Comparison of ENCODE assay signal across 2 cellular contexts in the genomic region with DNA sequence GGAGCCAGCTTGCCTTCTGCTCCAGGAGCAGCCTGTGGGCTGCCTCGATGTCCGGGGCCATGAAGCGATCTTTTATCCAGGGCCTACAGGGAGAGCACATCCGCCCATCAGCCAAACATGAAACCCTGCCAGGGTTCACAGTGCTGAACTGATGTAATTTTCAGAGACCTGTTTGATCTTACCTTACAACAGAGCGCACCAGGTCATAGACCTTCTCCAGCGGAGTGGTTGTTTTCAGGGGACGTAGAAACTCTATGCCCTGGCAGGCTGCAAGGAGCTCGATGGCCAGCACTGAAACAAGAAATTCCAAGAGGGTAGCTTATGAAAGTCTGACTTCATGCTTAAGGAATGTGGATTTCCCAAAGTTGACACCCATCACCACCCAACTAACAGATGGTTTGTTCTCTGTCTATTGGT.
TF ChIP-seq lines count a peak whose summit lies in the region.

No MANE protein-coding gene starts in this region.

TF ChIP-seq in H1, 55 proteins besides CTCF, POLR2A, EP300 and RAD21:
- TF ChIP-seq SP1 (IDR thresholded peaks at IDR 0.05; ENCODE audit: low read depth, low read length) (no peak), TAF7 (optimal IDR thresholded peaks at IDR 0.05; ENCODE audit: borderline replicate concordance, low read depth, low read length) (no peak), JUND (IDR thresholded peaks at IDR 0.05; ENCODE audit: low read length) (peak; percentile 64), CEBPB (IDR thresholded peaks at IDR 0.05; ENCODE audit: low read depth, low read length) (no peak), JUN (IDR thresholded peaks at IDR 0.05; ENCODE audit: low read depth, low read length) (0 out of 2 replicates have a peak, but pooled peaks have one; percentile 11)
- TF ChIP-seq, protein P1, sequence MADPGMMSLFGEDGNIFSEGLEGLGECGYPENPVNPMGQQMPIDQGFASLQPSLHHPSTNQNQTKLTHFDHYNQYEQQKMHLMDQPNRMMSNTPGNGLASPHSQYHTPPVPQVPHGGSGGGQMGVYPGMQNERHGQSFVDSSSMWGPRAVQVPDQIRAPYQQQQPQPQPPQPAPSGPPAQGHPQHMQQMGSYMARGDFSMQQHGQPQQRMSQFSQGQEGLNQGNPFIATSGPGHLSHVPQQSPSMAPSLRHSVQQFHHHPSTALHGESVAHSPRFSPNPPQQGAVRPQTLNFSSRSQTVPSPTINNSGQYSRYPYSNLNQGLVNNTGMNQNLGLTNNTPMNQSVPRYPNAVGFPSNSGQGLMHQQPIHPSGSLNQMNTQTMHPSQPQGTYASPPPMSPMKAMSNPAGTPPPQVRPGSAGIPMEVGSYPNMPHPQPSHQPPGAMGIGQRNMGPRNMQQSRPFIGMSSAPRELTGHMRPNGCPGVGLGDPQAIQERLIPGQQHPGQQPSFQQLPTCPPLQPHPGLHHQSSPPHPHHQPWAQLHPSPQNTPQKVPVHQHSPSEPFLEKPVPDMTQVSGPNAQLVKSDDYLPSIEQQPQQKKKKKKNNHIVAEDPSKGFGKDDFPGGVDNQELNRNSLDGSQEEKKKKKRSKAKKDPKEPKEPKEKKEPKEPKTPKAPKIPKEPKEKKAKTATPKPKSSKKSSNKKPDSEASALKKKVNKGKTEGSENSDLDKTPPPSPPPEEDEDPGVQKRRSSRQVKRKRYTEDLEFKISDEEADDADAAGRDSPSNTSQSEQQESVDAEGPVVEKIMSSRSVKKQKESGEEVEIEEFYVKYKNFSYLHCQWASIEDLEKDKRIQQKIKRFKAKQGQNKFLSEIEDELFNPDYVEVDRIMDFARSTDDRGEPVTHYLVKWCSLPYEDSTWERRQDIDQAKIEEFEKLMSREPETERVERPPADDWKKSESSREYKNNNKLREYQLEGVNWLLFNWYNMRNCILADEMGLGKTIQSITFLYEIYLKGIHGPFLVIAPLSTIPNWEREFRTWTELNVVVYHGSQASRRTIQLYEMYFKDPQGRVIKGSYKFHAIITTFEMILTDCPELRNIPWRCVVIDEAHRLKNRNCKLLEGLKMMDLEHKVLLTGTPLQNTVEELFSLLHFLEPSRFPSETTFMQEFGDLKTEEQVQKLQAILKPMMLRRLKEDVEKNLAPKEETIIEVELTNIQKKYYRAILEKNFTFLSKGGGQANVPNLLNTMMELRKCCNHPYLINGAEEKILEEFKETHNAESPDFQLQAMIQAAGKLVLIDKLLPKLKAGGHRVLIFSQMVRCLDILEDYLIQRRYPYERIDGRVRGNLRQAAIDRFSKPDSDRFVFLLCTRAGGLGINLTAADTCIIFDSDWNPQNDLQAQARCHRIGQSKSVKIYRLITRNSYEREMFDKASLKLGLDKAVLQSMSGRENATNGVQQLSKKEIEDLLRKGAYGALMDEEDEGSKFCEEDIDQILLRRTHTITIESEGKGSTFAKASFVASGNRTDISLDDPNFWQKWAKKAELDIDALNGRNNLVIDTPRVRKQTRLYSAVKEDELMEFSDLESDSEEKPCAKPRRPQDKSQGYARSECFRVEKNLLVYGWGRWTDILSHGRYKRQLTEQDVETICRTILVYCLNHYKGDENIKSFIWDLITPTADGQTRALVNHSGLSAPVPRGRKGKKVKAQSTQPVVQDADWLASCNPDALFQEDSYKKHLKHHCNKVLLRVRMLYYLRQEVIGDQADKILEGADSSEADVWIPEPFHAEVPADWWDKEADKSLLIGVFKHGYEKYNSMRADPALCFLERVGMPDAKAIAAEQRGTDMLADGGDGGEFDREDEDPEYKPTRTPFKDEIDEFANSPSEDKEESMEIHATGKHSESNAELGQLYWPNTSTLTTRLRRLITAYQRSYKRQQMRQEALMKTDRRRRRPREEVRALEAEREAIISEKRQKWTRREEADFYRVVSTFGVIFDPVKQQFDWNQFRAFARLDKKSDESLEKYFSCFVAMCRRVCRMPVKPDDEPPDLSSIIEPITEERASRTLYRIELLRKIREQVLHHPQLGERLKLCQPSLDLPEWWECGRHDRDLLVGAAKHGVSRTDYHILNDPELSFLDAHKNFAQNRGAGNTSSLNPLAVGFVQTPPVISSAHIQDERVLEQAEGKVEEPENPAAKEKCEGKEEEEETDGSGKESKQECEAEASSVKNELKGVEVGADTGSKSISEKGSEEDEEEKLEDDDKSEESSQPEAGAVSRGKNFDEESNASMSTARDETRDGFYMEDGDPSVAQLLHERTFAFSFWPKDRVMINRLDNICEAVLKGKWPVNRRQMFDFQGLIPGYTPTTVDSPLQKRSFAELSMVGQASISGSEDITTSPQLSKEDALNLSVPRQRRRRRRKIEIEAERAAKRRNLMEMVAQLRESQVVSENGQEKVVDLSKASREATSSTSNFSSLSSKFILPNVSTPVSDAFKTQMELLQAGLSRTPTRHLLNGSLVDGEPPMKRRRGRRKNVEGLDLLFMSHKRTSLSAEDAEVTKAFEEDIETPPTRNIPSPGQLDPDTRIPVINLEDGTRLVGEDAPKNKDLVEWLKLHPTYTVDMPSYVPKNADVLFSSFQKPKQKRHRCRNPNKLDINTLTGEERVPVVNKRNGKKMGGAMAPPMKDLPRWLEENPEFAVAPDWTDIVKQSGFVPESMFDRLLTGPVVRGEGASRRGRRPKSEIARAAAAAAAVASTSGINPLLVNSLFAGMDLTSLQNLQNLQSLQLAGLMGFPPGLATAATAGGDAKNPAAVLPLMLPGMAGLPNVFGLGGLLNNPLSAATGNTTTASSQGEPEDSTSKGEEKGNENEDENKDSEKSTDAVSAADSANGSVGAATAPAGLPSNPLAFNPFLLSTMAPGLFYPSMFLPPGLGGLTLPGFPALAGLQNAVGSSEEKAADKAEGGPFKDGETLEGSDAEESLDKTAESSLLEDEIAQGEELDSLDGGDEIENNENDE (IDR thresholded peaks at IDR 0.05; ENCODE audit: insufficient replicate concordance, low read length): no peak

TF ChIP-seq in HepG2, 621 proteins besides CTCF, POLR2A, EP300 and RAD21 (continues in another document):
- TF ChIP-seq HNRNPL (IDR thresholded peaks at IDR 0.05; ENCODE audit: low read depth, low read length) (no peak), CHD2 (IDR thresholded peaks at IDR 0.05; ENCODE audit: low read depth, low read length) (no peak), NCOA5 (CRISPR knock-in tag; IDR thresholded peaks at IDR 0.05) (no peak), RNF2 (conservative IDR thresholded peaks at IDR 0.05; ENCODE audit: low read depth) (no peak), MXD4 (CRISPR knock-in tag; IDR thresholded peaks at IDR 0.05) (no peak), SMARCE1 (IDR thresholded peaks at IDR 0.05; ENCODE audit: borderline replicate concordance) (no peak), BHLHE40 (IDR thresholded peaks at IDR 0.05; ENCODE audit: low read length) (no peak), ZFP36L2 (CRISPR knock-in tag; IDR thresholded peaks at IDR 0.05) (no peak), ZNF33B (CRISPR knock-in tag; IDR thresholded peaks at IDR 0.05) (0 out of 2 replicates have a peak, but pooled peaks have one; percentile 10), ELF4 (CRISPR knock-in tag; IDR thresholded peaks at IDR 0.05; ENCODE audit: borderline replicate concordance) (no peak), ATRX (CRISPR knock-in tag; IDR thresholded peaks at IDR 0.05; ENCODE audit: borderline replicate concordance) (no peak), ZNF432 (CRISPR knock-in tag; IDR thresholded peaks at IDR 0.05; ENCODE audit: borderline replicate concordance) (no peak), RBM22 (optimal IDR thresholded peaks at IDR 0.05; ENCODE audit: low read length) (no peak), DMAP1 (CRISPR knock-in tag; IDR thresholded peaks at IDR 0.05) (no peak), ZNF605 (CRISPR knock-in tag; IDR thresholded peaks at IDR 0.05) (no peak; the same call in 1 of the 2 replicates), ZNF747 (CRISPR knock-in tag; IDR thresholded peaks at IDR 0.05; ENCODE audit: borderline replicate concordance) (no peak), ZNF296 (CRISPR knock-in tag; conservative IDR thresholded peaks at IDR 0.05) (no peak), TOE1 (CRISPR knock-in tag; IDR thresholded peaks at IDR 0.05) (no peak), ZNF629 (CRISPR knock-in tag; conservative IDR thresholded peaks at IDR 0.05) (no peak)
- TF ChIP-seq, protein P2, sequence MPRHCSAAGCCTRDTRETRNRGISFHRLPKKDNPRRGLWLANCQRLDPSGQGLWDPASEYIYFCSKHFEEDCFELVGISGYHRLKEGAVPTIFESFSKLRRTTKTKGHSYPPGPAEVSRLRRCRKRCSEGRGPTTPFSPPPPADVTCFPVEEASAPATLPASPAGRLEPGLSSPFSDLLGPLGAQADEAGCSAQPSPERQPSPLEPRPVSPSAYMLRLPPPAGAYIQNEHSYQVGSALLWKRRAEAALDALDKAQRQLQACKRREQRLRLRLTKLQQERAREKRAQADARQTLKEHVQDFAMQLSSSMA (CRISPR knock-in tag; IDR thresholded peaks at IDR 0.05): no peak
- TF ChIP-seq, protein P3, sequence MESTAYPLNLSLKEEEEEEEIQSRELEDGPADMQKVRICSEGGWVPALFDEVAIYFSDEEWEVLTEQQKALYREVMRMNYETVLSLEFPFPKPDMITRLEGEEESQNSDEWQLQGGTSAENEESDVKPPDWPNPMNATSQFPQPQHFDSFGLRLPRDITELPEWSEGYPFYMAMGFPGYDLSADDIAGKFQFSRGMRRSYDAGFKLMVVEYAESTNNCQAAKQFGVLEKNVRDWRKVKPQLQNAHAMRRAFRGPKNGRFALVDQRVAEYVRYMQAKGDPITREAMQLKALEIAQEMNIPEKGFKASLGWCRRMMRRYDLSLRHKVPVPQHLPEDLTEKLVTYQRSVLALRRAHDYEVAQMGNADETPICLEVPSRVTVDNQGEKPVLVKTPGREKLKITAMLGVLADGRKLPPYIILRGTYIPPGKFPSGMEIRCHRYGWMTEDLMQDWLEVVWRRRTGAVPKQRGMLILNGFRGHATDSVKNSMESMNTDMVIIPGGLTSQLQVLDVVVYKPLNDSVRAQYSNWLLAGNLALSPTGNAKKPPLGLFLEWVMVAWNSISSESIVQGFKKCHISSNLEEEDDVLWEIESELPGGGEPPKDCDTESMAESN (CRISPR knock-in tag; conservative IDR thresholded peaks at IDR 0.05): 0 out of 2 replicates have a peak, but pooled peaks have one; percentile 44
- TF ChIP-seq, protein P4, sequence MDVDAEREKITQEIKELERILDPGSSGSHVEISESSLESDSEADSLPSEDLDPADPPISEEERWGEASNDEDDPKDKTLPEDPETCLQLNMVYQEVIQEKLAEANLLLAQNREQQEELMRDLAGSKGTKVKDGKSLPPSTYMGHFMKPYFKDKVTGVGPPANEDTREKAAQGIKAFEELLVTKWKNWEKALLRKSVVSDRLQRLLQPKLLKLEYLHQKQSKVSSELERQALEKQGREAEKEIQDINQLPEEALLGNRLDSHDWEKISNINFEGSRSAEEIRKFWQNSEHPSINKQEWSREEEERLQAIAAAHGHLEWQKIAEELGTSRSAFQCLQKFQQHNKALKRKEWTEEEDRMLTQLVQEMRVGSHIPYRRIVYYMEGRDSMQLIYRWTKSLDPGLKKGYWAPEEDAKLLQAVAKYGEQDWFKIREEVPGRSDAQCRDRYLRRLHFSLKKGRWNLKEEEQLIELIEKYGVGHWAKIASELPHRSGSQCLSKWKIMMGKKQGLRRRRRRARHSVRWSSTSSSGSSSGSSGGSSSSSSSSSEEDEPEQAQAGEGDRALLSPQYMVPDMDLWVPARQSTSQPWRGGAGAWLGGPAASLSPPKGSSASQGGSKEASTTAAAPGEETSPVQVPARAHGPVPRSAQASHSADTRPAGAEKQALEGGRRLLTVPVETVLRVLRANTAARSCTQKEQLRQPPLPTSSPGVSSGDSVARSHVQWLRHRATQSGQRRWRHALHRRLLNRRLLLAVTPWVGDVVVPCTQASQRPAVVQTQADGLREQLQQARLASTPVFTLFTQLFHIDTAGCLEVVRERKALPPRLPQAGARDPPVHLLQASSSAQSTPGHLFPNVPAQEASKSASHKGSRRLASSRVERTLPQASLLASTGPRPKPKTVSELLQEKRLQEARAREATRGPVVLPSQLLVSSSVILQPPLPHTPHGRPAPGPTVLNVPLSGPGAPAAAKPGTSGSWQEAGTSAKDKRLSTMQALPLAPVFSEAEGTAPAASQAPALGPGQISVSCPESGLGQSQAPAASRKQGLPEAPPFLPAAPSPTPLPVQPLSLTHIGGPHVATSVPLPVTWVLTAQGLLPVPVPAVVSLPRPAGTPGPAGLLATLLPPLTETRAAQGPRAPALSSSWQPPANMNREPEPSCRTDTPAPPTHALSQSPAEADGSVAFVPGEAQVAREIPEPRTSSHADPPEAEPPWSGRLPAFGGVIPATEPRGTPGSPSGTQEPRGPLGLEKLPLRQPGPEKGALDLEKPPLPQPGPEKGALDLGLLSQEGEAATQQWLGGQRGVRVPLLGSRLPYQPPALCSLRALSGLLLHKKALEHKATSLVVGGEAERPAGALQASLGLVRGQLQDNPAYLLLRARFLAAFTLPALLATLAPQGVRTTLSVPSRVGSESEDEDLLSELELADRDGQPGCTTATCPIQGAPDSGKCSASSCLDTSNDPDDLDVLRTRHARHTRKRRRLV (CRISPR knock-in tag; IDR thresholded peaks at IDR 0.05): no peak
- TF ChIP-seq, protein P5, sequence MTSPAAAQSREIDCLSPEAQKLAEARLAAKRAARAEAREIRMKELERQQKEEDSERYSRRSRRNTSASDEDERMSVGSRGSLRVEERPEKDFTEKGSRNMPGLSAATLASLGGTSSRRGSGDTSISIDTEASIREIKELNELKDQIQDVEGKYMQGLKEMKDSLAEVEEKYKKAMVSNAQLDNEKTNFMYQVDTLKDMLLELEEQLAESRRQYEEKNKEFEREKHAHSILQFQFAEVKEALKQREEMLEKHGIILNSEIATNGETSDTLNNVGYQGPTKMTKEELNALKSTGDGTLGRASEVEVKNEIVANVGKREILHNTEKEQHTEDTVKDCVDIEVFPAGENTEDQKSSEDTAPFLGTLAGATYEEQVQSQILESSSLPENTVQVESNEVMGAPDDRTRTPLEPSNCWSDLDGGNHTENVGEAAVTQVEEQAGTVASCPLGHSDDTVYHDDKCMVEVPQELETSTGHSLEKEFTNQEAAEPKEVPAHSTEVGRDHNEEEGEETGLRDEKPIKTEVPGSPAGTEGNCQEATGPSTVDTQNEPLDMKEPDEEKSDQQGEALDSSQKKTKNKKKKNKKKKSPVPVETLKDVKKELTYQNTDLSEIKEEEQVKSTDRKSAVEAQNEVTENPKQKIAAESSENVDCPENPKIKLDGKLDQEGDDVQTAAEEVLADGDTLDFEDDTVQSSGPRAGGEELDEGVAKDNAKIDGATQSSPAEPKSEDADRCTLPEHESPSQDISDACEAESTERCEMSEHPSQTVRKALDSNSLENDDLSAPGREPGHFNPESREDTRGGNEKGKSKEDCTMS (CRISPR knock-in tag; conservative IDR thresholded peaks at IDR 0.05): no peak
- TF ChIP-seq, protein P6, sequence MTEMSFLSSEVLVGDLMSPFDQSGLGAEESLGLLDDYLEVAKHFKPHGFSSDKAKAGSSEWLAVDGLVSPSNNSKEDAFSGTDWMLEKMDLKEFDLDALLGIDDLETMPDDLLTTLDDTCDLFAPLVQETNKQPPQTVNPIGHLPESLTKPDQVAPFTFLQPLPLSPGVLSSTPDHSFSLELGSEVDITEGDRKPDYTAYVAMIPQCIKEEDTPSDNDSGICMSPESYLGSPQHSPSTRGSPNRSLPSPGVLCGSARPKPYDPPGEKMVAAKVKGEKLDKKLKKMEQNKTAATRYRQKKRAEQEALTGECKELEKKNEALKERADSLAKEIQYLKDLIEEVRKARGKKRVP (CRISPR knock-in tag; IDR thresholded peaks at IDR 0.05): peak in 1 of 2 experiments; percentile 94; a peak in 2 of 4 replicates
- TF ChIP-seq, protein P7, sequence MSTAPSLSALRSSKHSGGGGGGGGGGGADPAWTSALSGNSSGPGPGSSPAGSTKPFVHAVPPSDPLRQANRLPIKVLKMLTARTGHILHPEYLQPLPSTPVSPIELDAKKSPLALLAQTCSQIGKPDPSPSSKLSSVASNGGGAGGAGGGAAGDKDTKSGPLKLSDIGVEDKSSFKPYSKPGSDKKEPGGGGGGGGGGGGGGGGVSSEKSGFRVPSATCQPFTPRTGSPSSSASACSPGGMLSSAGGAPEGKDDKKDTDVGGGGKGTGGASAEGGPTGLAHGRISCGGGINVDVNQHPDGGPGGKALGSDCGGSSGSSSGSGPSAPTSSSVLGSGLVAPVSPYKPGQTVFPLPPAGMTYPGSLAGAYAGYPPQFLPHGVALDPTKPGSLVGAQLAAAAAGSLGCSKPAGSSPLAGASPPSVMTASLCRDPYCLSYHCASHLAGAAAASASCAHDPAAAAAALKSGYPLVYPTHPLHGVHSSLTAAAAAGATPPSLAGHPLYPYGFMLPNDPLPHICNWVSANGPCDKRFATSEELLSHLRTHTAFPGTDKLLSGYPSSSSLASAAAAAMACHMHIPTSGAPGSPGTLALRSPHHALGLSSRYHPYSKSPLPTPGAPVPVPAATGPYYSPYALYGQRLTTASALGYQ (CRISPR knock-in tag; IDR thresholded peaks at IDR 0.05): peak; percentile 52; the same call in 1 of the 2 replicates
